Comparison of ENCODE assay signal across 10 cellular contexts in genomic region chr10:114519756-114520288, GRCh38.
DNase-seq lines count a peak whose midpoint lies in the region; TF ChIP-seq lines count a peak whose summit lies in the region.
"Had no signal": no experiment of that assay in that cellular context is flagged by ENCODE, and none has a peak within 500 bp of the region (broad histone marks: within the 10 kb centered on the region; RNA-seq: fewer than 3 reads in every experiment).

No MANE protein-coding gene starts in this region.

- peaks cover 100% of the 10 kb centered on the region for H3K79me2 ChIP-seq in OCI-LY7 (ENCODE audit: insufficient read depth, low read depth, low read length)

- DNase-seq in OCI-LY7 (ENCODE audit: low spot score) (no peak), epithelial cell of prostate (ENCODE audit: low read depth, low spot score) (peak; percentile 50), prostate gland (ENCODE audit: low spot score) (no peak), GDM1 (lab: John Stamatoyannopoulos, UW) (no peak), NCI-H1930 (lab: John Stamatoyannopoulos, UW) (no peak), COR-L47 (lab: John Stamatoyannopoulos, UW) (no peak), KG1 (lab: John Stamatoyannopoulos, UW) (no peak)
- DNase-seq: anterior cingulate cortex, natural killer cell had no signal

- TF ChIP-seq CTCF in C4-2B (conservative IDR thresholded peaks at IDR 0.05) (no peak), OCI-LY7 (conservative IDR thresholded peaks at IDR 0.05; ENCODE audit: low read length) (no peak), prostate gland (IDR thresholded peaks at IDR 0.05) (no peak)

- H3K4me2 ChIP-seq in OCI-LY7 (ENCODE audit: low read length), result peak overlapping the region; percentile 24; the same call in 1 of the 2 replicates

- 46% methylated on average over 2 of the region's 2 CpGs for WGBS in prostate gland

- H3K4me3 ChIP-seq in OCI-LY7 (ENCODE audit: low read depth, low read length, poor library complexity, severe bottlenecking), result no peak overlapping the region
- no peak overlapping the region for H3K4me3 ChIP-seq in prostate gland

- BruUV-seq in OCI-LY7 (replicated peaks; lab: Mats Ljungman, UMichigan), result no TSS peak

- CTCF ChIA-PET in OCI-LY7 (lab: Charles Lee; ENCODE audit: unreplicated experiment), result interaction anchor here (1.6 kb wide), 1 partner anchor 48 kb away, joined by 3 read pairs; no protein-coding TSS in a partner anchor

- H4K20me1 ChIP-seq in OCI-LY7 (ENCODE audit: insufficient read depth, low read length), result peaks cover 73% of the 10 kb centered on the region

- H3K9me2 ChIP-seq in OCI-LY7 (ENCODE audit: insufficient read depth, low read length), result no peaks in the 10 kb centered on the region

- H3K9me3 ChIP-seq in OCI-LY7 (ENCODE audit: low read length) (no peaks in the 10 kb centered on the region), prostate gland (no peaks in the 10 kb centered on the region)

- H3K36me3 ChIP-seq in OCI-LY7 (ENCODE audit: insufficient read depth, low read length), result peaks cover 75% of the 10 kb centered on the region
- H3K36me3 ChIP-seq in prostate gland, result no peaks in the 10 kb centered on the region

- no peak for TF ChIP-seq POLR2A in prostate gland (IDR thresholded peaks at IDR 0.05)

- intact Hi-C loops in OCI-LY7 (cut with micrococcal nuclease; ENCODE audit: unreplicated experiment) (loop anchor here (10.0 kb wide), 1 partner anchor 665 kb away; the partner anchor contains the start of genes DCLRE1A and NHLRC2), prostate gland (cut with DNase I) (no loop called here)

- no peak overlapping the region for H2AFZ ChIP-seq in OCI-LY7 (ENCODE audit: low read length)

- H3K4me1 ChIP-seq in OCI-LY7 (ENCODE audit: insufficient read depth, low read length, poor library complexity, severe bottlenecking) (peaks cover 91% of the 10 kb centered on the region), prostate gland (replicated peaks) (no peaks in the 10 kb centered on the region)

- no peaks in the 10 kb centered on the region for H3K27me3 ChIP-seq in prostate gland (replicated peaks; ENCODE audit: insufficient read depth)

- H3K27ac ChIP-seq in C4-2B (peak overlapping the region; percentile 66), OCI-LY7 (ENCODE audit: low read depth, low read length, poor library complexity, severe bottlenecking) (no peak overlapping the region), epithelial cell of prostate (peak overlapping the region; percentile 98), prostate gland (peak overlapping the region; percentile 3 to 31)

- POLR2A ChIA-PET in OCI-LY7 (lab: Charles Lee), result interaction anchor here (1.4 to 16.1 kb wide), 5 partner anchors 14 to 49 kb away, joined by 5 to 464 read pairs (median 8); no protein-coding TSS in a partner anchor
